ENCODE assay signal across 28 cellular contexts in the genomic region with DNA sequence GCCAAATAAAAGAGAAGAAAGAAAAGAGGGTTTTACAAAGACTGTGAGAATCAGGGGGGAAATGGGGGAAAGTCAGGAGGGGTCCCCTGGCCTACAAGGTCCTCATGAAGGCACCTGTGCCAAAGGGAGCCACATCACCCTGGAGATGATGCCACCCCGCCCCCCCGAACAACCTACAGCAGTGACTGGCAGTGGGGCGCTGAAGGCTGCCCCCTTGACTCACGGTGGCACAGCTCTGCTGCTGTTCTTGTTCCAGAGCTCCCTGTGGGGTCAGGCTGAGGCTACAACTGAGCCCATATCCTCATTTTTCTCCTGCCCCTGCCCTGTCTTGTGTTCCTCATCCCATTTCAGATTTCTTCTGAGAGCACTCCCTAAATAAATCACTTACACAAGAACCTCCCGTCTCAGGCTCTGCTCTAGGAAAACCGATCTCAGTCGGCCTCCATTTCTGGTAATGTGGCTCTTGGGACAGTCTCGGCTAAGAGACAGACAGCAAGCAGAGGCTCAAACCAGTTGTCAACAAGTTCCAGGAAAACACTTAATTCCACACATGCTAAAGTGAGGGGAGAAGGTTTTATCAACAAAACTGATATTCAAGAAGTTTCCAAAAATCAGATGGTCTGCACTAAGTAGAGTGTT.
A peak's percentile ranks its signal among the peaks of the same experiment; 100 is the strongest.
DNase-seq lines count a peak whose midpoint lies in the region; ATAC-seq, FAIRE-seq and TF ChIP-seq lines count a peak whose summit lies in the region.
"Had no signal": no experiment of that assay in that cellular context is flagged by ENCODE, and none has a peak within 500 bp of the region (broad histone marks: within the 10 kb centered on the region; RNA-seq: fewer than 3 reads in every experiment).

No MANE protein-coding gene starts in this region.

- no peak overlapping the region for H3K4me3 Mint-ChIP-seq in activated naive CD4-positive, alpha-beta T cell treated with anti-CD3 and anti-CD28 coated beads, Interleukin-2, amount 10 ng/mL, durations not matched to agents 7 days and 5 days
- H3K4me3 Mint-ChIP-seq in nephron progenitor cell = no peak overlapping the region
- H3K4me3 Mint-ChIP-seq: CD14-positive monocyte; CD4-positive, alpha-beta T cell; CD8-positive, alpha-beta memory T cell; GM23338; H9 had no signal

- 0 out of 3 replicates have a peak, but pooled peaks cover 2% of the 10 kb centered on the region for H3K9me3 ChIP-seq in A549
- H3K9me3 ChIP-seq: BE2C; BLaER1 treated with 17β-estradiol and CSF1 and Interleukin-3, amounts not matched to agents 10 nM and 100 nM had no signal

- peaks cover 37% of the 10 kb centered on the region for H3K4me1 ChIP-seq in A549
- H3K4me1 ChIP-seq: BE2C had no signal

- no peak for TF ChIP-seq RAD21 in A549 (conservative IDR thresholded peaks at IDR 0.05 in 1 of 2, IDR thresholded peaks at IDR 0.05 in 1 of 2)

- POLR2A ChIA-PET in A549 (lab: Yijun Ruan, JAX) = no interaction called here

- no peak for TF ChIP-seq EP300 in A549 (IDR thresholded peaks at IDR 0.05)

- no peaks in the 10 kb centered on the region for H3K9me3 Mint-ChIP-seq in activated naive CD4-positive, alpha-beta T cell treated with anti-CD3 and anti-CD28 coated beads, Interleukin-2, amount 10 ng/mL, durations not matched to agents 7 days and 5 days
- H3K9me3 Mint-ChIP-seq in nephron progenitor cell = no peaks in the 10 kb centered on the region
- H3K9me3 Mint-ChIP-seq: CD4-positive, alpha-beta T cell; CD8-positive, alpha-beta memory T cell; GM23338; H9 had no signal

- no peak overlapping the region for H3K4me3 ChIP-seq in A549
- H3K4me3 ChIP-seq: BLaER1 treated with 17β-estradiol and CSF1 and Interleukin-3, amounts not matched to agents 10 nM and 100 nM; GM23338 had no signal

- no peak for TF ChIP-seq CTCF in A549 (IDR thresholded peaks at IDR 0.05)
- no peak for TF ChIP-seq CTCF in nephron progenitor cell (IDR thresholded peaks at IDR 0.05)

- no peaks in the 10 kb centered on the region for H3K36me3 Mint-ChIP-seq in activated naive CD4-positive, alpha-beta T cell treated with anti-CD3 and anti-CD28 coated beads, Interleukin-2, amount 10 ng/mL, durations not matched to agents 7 days and 5 days
- H3K36me3 Mint-ChIP-seq in nephron progenitor cell (ENCODE audit: low read depth) = no peaks in the 10 kb centered on the region
- H3K36me3 Mint-ChIP-seq: CD14-positive monocyte had no signal

- ATAC-seq in A549 (no peak), sciatic nerve (peak; percentile 57), GM21423 (IDR thresholded peaks at IDR 0.05; ENCODE audit: unreplicated experiment) (no peak)
- ATAC-seq: HCT116 had no signal

- H3K4me2 ChIP-seq in A549 = no peak overlapping the region
- H3K4me2 ChIP-seq: BLaER1 treated with 17β-estradiol and CSF1 and Interleukin-3, amounts not matched to agents 10 nM and 100 nM; GM23338 had no signal

- intact Hi-C loops in sciatic nerve (cut with DNase I) = no loop called here

- FAIRE-seq in A549 (lab: Jason Lieb, UNC) = peak; percentile 28
- FAIRE-seq: A204.1, D721Med, GM12891, GM18507, GM19239 had no signal

- H3K27ac Mint-ChIP-seq in activated naive CD4-positive, alpha-beta T cell treated with anti-CD3 and anti-CD28 coated beads, Interleukin-2, amount 10 ng/mL, durations not matched to agents 7 days and 5 days = peak overlapping the region; percentile 46
- peak overlapping the region; percentile 9 for H3K27ac Mint-ChIP-seq in nephron progenitor cell
- H3K27ac Mint-ChIP-seq: CD4-positive, alpha-beta T cell; CD8-positive, alpha-beta memory T cell; GM23338; H9 had no signal

- no peak for DNase-seq in activated naive CD4-positive, alpha-beta T cell treated with anti-CD3 and anti-CD28 coated beads, Interleukin-2, amount 10 ng/mL, durations not matched to agents 7 days and 5 days
- DNase-seq in activated naive CD4-positive, alpha-beta T cell treated with Interleukin-2 at 50 U/mL for 16 hours = no peak
- DNase-seq in A549 (ENCODE audit: low read depth in 1 of 2, low spot score in 1 of 2) = no peak
- DNase-seq in nephron progenitor cell = no peak
- no peak for DNase-seq in sciatic nerve (ENCODE audit: low spot score)
- DNase-seq in UCSD-AML1 (lab: John Stamatoyannopoulos, UW; ENCODE audit: unreplicated experiment) = no peak
- DNase-seq in GM19238 (ENCODE audit: insufficient read length, low spot score) = no peak
- DNase-seq: ACHN; AML-193; BE2C; CD4-positive, alpha-beta T cell; CD8-positive, alpha-beta memory T cell; DMS 273 treated with DMSO at 0.1 percent for 48 hours; DMS79; EL; GDM1; H9 had no signal

- no peak for TF ChIP-seq POLR2A in A549 (IDR thresholded peaks at IDR 0.05; ENCODE audit: low read length)

- CTCF ChIA-PET in activated naive CD4-positive, alpha-beta T cell treated with anti-CD3 and anti-CD28 coated beads, Interleukin-2, amount 10 ng/mL, durations not matched to agents 7 days and 5 days (lab: Charles Lee) = no interaction called here
- CTCF ChIA-PET in A549 (lab: Yijun Ruan, JAX) = interaction anchor here (0.8 to 1.5 kb wide), 2 partner anchors 110 to 346 kb away, joined by 3 to 4 read pairs; a partner anchor contains a TSS

- peak overlapping the region; percentile 12 to 82; a peak in 4 of 6 replicates for H3K27ac ChIP-seq in A549
- H3K27ac ChIP-seq: 22Rv1; BLaER1 treated with 17β-estradiol and CSF1 and Interleukin-3, amounts not matched to agents 10 nM and 100 nM had no signal

- 82% methylated on average over 8 of the region's 8 CpGs for WGBS in A549 (ENCODE audit: missing lambda C conversion rate)

- H3K4me1 Mint-ChIP-seq in activated naive CD4-positive, alpha-beta T cell treated with anti-CD3 and anti-CD28 coated beads, Interleukin-2, amount 10 ng/mL, durations not matched to agents 7 days and 5 days = no peaks in the 10 kb centered on the region
- H3K4me1 Mint-ChIP-seq in nephron progenitor cell = peaks cover 45% of the 10 kb centered on the region
- H3K4me1 Mint-ChIP-seq: CD8-positive, alpha-beta memory T cell had no signal

- no peaks in the 10 kb centered on the region for H3K27me3 Mint-ChIP-seq in activated naive CD4-positive, alpha-beta T cell treated with anti-CD3 and anti-CD28 coated beads, Interleukin-2, amount 10 ng/mL, durations not matched to agents 7 days and 5 days
- H3K27me3 Mint-ChIP-seq in nephron progenitor cell (ENCODE audit: low read depth, poor library complexity) = peaks cover 3% of the 10 kb centered on the region

TF ChIP-seq in A549, 52 proteins besides CTCF, POLR2A, EP300 and RAD21:
- TF ChIP-seq HEYL (CRISPR knock-in tag; IDR thresholded peaks at IDR 0.05) = no peak
- TF ChIP-seq MAZ (IDR thresholded peaks at IDR 0.05; ENCODE audit: borderline replicate concordance, low read depth, low read length) = no peak
